In genomic region chr13:67857581-67858310, GRCh38 we compare ENCODE assay signal across 23 cellular contexts.
"Had no signal": no experiment of that assay in that cellular context is flagged by ENCODE, and none has a peak within 500 bp of the region (broad histone marks: within the 10 kb centered on the region; RNA-seq: fewer than 3 reads in every experiment).

No MANE protein-coding gene starts in this region.

- H3K36me3 ChIP-seq: MG63 had no signal

- H3K27me3 ChIP-seq: MG63 had no signal

- H3K9me3 ChIP-seq: MG63, SK-N-SH had no signal

- H3K4me2 ChIP-seq: SK-N-SH had no signal

- DNase-seq: KBM-7; MG63; NCI-H1092; NCI-H1105 treated with DMSO at 0.1 percent for 48 hours; NCI-H1417 treated with DMSO at 0.1 percent for 48 hours; NCI-H146; NCI-H1694 treated with DMSO at 0.1 percent for 48 hours; NCI-H1930; NCI-H2081; NCI-H2107; NCI-H226; NCI-H446; NCI-H510A; NCI-H524 treated with DMSO at 0.1 percent for 48 hours; NCI-H774; NK-92 treated with Interleukin-12 subunit alpha and Interleukin-12 subunit beta, amount 100 ng/mL, for 24 hours; SIG-M5; SK-N-SH; SW 1271; T-cell had no signal

- ATAC-seq: Panc1, PC-3, T-cell had no signal

- H3K4me3 ChIP-seq: MG63 had no signal

- H3K9me2 ChIP-seq: SK-N-SH had no signal

- H3K9ac ChIP-seq: SK-N-SH had no signal

- H3K27ac ChIP-seq: RWPE1 had no signal
